In the genomic region with DNA sequence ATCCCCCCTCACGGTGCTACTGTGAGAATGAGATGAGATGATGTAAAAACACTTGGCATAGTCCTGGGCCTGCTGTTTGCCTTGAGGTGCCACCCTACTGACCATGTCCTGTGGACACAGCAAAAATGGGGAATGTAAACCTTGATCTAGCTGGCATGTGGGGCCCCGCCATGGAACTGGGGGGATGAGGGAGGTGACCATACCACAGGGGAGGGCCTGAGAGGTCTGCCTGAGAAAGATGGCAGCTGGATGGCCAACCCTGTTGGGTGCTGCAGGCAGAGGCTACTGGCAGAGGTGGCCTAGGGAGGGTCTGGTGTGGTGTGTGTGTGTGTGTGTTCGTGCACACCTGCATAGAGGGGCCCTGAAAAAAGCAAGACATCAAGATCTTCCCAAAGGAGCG, we compare ENCODE assay signal across 11 cellular contexts. TPM values are rescaled to one million over a fixed set of nuclear protein-coding genes. Genes with fewer than 3 reads are reported as not detected.
A peak's percentile ranks its signal among the peaks of the same experiment; 100 is the strongest.
DNase-seq lines count a peak whose midpoint lies in the region; ATAC-seq and TF ChIP-seq lines count a peak whose summit lies in the region.
"Had no signal": no experiment of that assay in that cellular context is flagged by ENCODE, and none has a peak within 500 bp of the region (broad histone marks: within the 10 kb centered on the region; RNA-seq: fewer than 3 reads in every experiment).

No MANE protein-coding gene starts in this region.

- POLR2A ChIA-PET in CD8-positive, alpha-beta T cell (lab: Charles Lee), result interaction anchor here (0.8 kb wide), 1 partner anchor 805 kb away, joined by 3 read pairs; a partner anchor contains a TSS

- peaks cover 5% of the 10 kb centered on the region for H3K27me3 ChIP-seq in CD8-positive, alpha-beta T cell (ENCODE audit: insufficient read depth, low read length)
- no peaks in the 10 kb centered on the region for H3K27me3 ChIP-seq in NT2/D1 (ENCODE audit: insufficient read depth, insufficient read length)
- no peaks in the 10 kb centered on the region for H3K27me3 ChIP-seq in right atrium auricular region
- peaks cover 8% of the 10 kb centered on the region for H3K27me3 ChIP-seq in H7 (ENCODE audit: control insufficient read depth, insufficient read depth, low read length)
- H3K27me3 ChIP-seq: adrenal gland had no signal

- peak overlapping the region; percentile 86 for H3K9ac ChIP-seq in NT2/D1 (ENCODE audit: insufficient read length, low read depth)

- CTCF ChIA-PET in CD8-positive, alpha-beta T cell (lab: Charles Lee), result no interaction called here

- no peak for DNase-seq in CD8-positive, alpha-beta T cell
- DNase-seq in NT2/D1 (ENCODE audit: low read depth, low spot score) (no peak), right atrium auricular region (ENCODE audit: low spot score) (no peak), retinal pigment epithelial cell (ENCODE audit: low read depth) (no peak), iPS-NIHi11 (ENCODE audit: low spot score) (no peak), H7 (no peak), GM03348 (ENCODE audit: low spot score) (no peak)
- DNase-seq in activated CD4-positive, alpha-beta T cell treated with anti-CD3 and anti-CD28 coated beads for 4 hours, result no peak
- DNase-seq: DMS 273 treated with DMSO at 0.1 percent for 48 hours had no signal

- intact Hi-C loops in CD8-positive, alpha-beta T cell (cut with DNase I, micrococcal nuclease), result loop anchor here in 1 of 2 experiments (2.0 kb wide), 1 partner anchor 19 kb away; no protein-coding TSS in a partner anchor

- no peak overlapping the region for H3K4me3 ChIP-seq in CD8-positive, alpha-beta T cell (ENCODE audit: low read depth, low read length)
- H3K4me3 ChIP-seq in NT2/D1 (ENCODE audit: insufficient read length, low read depth), result peak overlapping the region; percentile 67
- peak overlapping the region in 1 of 2 donors; percentile 59 for H3K4me3 ChIP-seq in right atrium auricular region
- peak overlapping the region; percentile 52 for H3K4me3 ChIP-seq in retinal pigment epithelial cell (ENCODE audit: low read length)
- no peak overlapping the region; the same call in 1 of the 2 replicates for H3K4me3 ChIP-seq in H7 (ENCODE audit: insufficient read depth, low read depth, low read length)
- H3K4me3 ChIP-seq: K562 had no signal

- no peak for ATAC-seq in CD8-positive, alpha-beta T cell
- ATAC-seq: K562 had no signal

- peaks cover 31% of the 10 kb centered on the region for H3K27me3 Mint-ChIP-seq in CD8-positive, alpha-beta T cell (ENCODE audit: low read depth)

- H3K9me3 Mint-ChIP-seq in CD8-positive, alpha-beta T cell, result no peaks in the 10 kb centered on the region

- no peaks in the 10 kb centered on the region for H3K36me3 ChIP-seq in CD8-positive, alpha-beta T cell (ENCODE audit: insufficient read depth, low read length)
- H3K36me3 ChIP-seq in NT2/D1 (ENCODE audit: insufficient read depth, insufficient read length, low read length) (peaks cover 5% of the 10 kb centered on the region), right atrium auricular region (no peaks in the 10 kb centered on the region), H7 (replicated peaks; ENCODE audit: control insufficient read depth, insufficient read depth, low read length) (no peaks in the 10 kb centered on the region)
- H3K36me3 ChIP-seq: adrenal gland had no signal

- H3K4me3 Mint-ChIP-seq in CD8-positive, alpha-beta T cell, result peak overlapping the region; percentile 77

- H3K4me1 Mint-ChIP-seq in CD8-positive, alpha-beta T cell (ENCODE audit: low read depth), result peaks cover 40% of the 10 kb centered on the region

- H3K36me3 Mint-ChIP-seq in CD8-positive, alpha-beta T cell, result no peaks in the 10 kb centered on the region

- peaks cover 15% of the 10 kb centered on the region for H3K4me1 ChIP-seq in CD8-positive, alpha-beta T cell (ENCODE audit: insufficient read depth, low read length)
- H3K4me1 ChIP-seq in NT2/D1 (ENCODE audit: insufficient read depth, insufficient read length) (peaks cover 8% of the 10 kb centered on the region), right atrium auricular region (peaks cover 0 to 28% of the 10 kb centered on the region in 2 donors)

- no peak overlapping the region for H3K27ac ChIP-seq in CD8-positive, alpha-beta T cell (ENCODE audit: low read depth, low read length)
- H3K27ac ChIP-seq in right atrium auricular region, result peak overlapping the region; percentile 77 to 80

- no peaks in the 10 kb centered on the region for H3K9me3 ChIP-seq in CD8-positive, alpha-beta T cell (ENCODE audit: low read length)
- H3K9me3 ChIP-seq in NT2/D1 (ENCODE audit: insufficient read depth, low read length) (no peaks in the 10 kb centered on the region), right atrium auricular region (no peaks in the 10 kb centered on the region)
- H3K9me3 ChIP-seq: adrenal gland had no signal

- H3K27ac Mint-ChIP-seq in CD8-positive, alpha-beta T cell, result no peak overlapping the region

- TF ChIP-seq CTCF in CD8-positive, alpha-beta T cell (IDR thresholded peaks at IDR 0.05), result no peak
- TF ChIP-seq CTCF in right atrium auricular region (IDR thresholded peaks at IDR 0.05), result no peak
- no peak for TF ChIP-seq CTCF in retinal pigment epithelial cell (conservative IDR thresholded peaks at IDR 0.05; ENCODE audit: low read depth, low read length)

RNA-seq across cellular contexts. Expression of a gene that starts 0.8 kb away (rescaled TPM):
- not detected for total RNA-seq in CD8-positive, alpha-beta T cell
- 1 to 10 TPM; 1.4 to 2.6 TPM for total RNA-seq in right atrium auricular region
- 5.9 and 6.5 TPM in 2 replicates for total RNA-seq in H7 (2014; rRNA removed; shearing (Covaris generic))
- total RNA-seq: K562 had no signal

RNA-seq across cellular contexts. Expression of a gene that starts 27.7 kb away (rescaled TPM):
- under 1 TPM; 0.25 to 0.30 TPM for total RNA-seq in CD8-positive, alpha-beta T cell
- under 1 TPM; 0.47 to 0.48 TPM for total RNA-seq in right atrium auricular region
- total RNA-seq in H7 (2014; rRNA removed; shearing (Covaris generic)), result 0.69 and 2.4 TPM in 2 replicates
- total RNA-seq: K562 had no signal

Comparison
In these comparisons a context has a peak if more than half of its experiments do, and no peak if none do; other contexts are left out.
1. H3K4me3 ChIP-seq: peak in NT2/D1 (single experiment) and retinal pigment epithelial cell (single experiment); none in CD8-positive, alpha-beta T cell (single experiment) and H7 (single experiment).